7 cellular contexts compared by ENCODE assay signal in genomic region chr21:33383056-33383888, GRCh38. TPM values are rescaled to one million over a fixed set of nuclear protein-coding genes. Genes with fewer than 3 reads are reported as not detected.
DNase-seq lines count a peak whose midpoint lies in the region; ATAC-seq lines count a peak whose summit lies in the region.

No MANE protein-coding gene starts in this region.

- peak overlapping the region; percentile 71 for H3K27ac Mint-ChIP-seq in activated naive CD8-positive, alpha-beta T cell treated with anti-CD3 and anti-CD28 coated beads for 36 hours

- peaks cover 62% of the 10 kb centered on the region for H3K4me1 Mint-ChIP-seq in activated naive CD8-positive, alpha-beta T cell treated with anti-CD3 and anti-CD28 coated beads for 36 hours

- peak overlapping the region; percentile 46 for H3K4me3 Mint-ChIP-seq in activated naive CD8-positive, alpha-beta T cell treated with anti-CD3 and anti-CD28 coated beads for 36 hours

- DNase-seq in SK-N-DZ (ENCODE audit: low spot score): peak; percentile 22
- DNase-seq in activated naive CD8-positive, alpha-beta T cell treated with anti-CD3 and anti-CD28 coated beads for 36 hours: peak; percentile 83
- peak; percentile 92 for DNase-seq in iris pigment epithelial cell (ENCODE audit: low read depth)
- peak; percentile 76 for DNase-seq in stimulated activated CD4-positive, alpha-beta T cell treated with anti-CD3 and anti-CD28 coated beads, Interleukin-1b, Interleukin-23, amount 100 ng/mL, for 48 hours
- DNase-seq in occipital lobe (lab: John Stamatoyannopoulos, UW): no peak

- no peaks in the 10 kb centered on the region for H3K36me3 Mint-ChIP-seq in activated naive CD8-positive, alpha-beta T cell treated with anti-CD3 and anti-CD28 coated beads for 36 hours

- H3K27me3 Mint-ChIP-seq in activated naive CD8-positive, alpha-beta T cell treated with anti-CD3 and anti-CD28 coated beads for 36 hours: peaks cover 17% of the 10 kb centered on the region

- no peaks in the 10 kb centered on the region for H3K9me3 Mint-ChIP-seq in activated naive CD8-positive, alpha-beta T cell treated with anti-CD3 and anti-CD28 coated beads for 36 hours

- ATAC-seq in GM19025 (IDR thresholded peaks at IDR 0.05; ENCODE audit: low read depth, unreplicated experiment): peak; percentile 71
- ATAC-seq in HG03159 (IDR thresholded peaks at IDR 0.05; ENCODE audit: unreplicated experiment): peak; percentile 64

RNA-seq across cellular contexts. Expression of gene IFNGR2, which starts 19.9 kb away (rescaled TPM):
- polyA plus RNA-seq in SK-N-DZ (2014; cell fraction: cytosol; rRNA removed): 52.3 and 55.7 TPM in 2 replicates
- 20.8 and 28.7 TPM in 2 replicates for polyA plus RNA-seq in SK-N-DZ (2014; cell fraction: nucleus; rRNA removed)
- 1 to 10 TPM; 5.6 to 5.7 TPM for total RNA-seq in activated naive CD8-positive, alpha-beta T cell treated with anti-CD3 and anti-CD28 coated beads for 36 hours
- 57.1 TPM for total RNA-seq in occipital lobe

RNA-seq across cellular contexts. Expression of gene IFNAR1, which starts 58.5 kb away (rescaled TPM):
- polyA plus RNA-seq in SK-N-DZ (2014; cell fraction: cytosol; rRNA removed): 2.3 and 2.8 TPM in 2 replicates
- 3.0 and 6.1 TPM in 2 replicates for polyA plus RNA-seq in SK-N-DZ (2014; cell fraction: nucleus; rRNA removed)
- total RNA-seq in activated naive CD8-positive, alpha-beta T cell treated with anti-CD3 and anti-CD28 coated beads for 36 hours: 10 to 100 TPM; 32.3 to 34.7 TPM
- 49.9 TPM for total RNA-seq in occipital lobe
